Comparison of ENCODE assay signal across 1 cellular context in genomic region chr18:25187582-25188291, GRCh38.
TF ChIP-seq lines count a peak whose summit lies in the region.

No MANE protein-coding gene starts in this region.

TF ChIP-seq in GM23338, 12 proteins besides CTCF, POLR2A, EP300 and RAD21 (continued from another document):
- TF ChIP-seq CREB1 (CRISPR knock-in tag; IDR thresholded peaks at IDR 0.05; ENCODE audit: low read depth): no peak
